Comparison of ENCODE assay signal across 11 cellular contexts in the genomic region with DNA sequence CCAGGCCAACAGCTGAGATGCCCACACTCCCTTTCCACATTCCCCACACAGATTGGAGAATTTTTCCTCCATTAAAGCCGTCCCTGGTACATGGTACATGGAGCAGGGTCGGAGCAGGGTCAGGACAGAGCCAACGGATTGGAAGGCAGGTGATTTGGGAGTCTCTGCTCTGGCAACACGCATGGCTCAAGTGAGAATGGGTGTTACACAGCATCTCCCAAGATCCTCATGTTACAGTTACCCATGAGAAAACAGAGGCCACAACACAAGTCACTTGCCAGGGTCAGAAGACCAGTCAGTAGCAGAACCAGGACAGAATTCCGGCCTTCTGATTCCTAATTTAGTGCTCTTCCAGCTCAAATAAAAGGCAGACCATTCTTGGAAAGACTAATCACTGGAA. TPM values are rescaled to one million over a fixed set of nuclear protein-coding genes. Genes with fewer than 3 reads are reported as not detected.
DNase-seq lines count a peak whose midpoint lies in the region; ATAC-seq and TF ChIP-seq lines count a peak whose summit lies in the region.
"Had no signal": no experiment of that assay in that cellular context is flagged by ENCODE, and none has a peak within 500 bp of the region (broad histone marks: within the 10 kb centered on the region; RNA-seq: fewer than 3 reads in every experiment).

No MANE protein-coding gene starts in this region.

- no peaks in the 10 kb centered on the region for H3K27me3 ChIP-seq in upper lobe of left lung

- DNase-seq in amniotic epithelial cell (ENCODE audit: low read depth) (peak; percentile 21), fibroblast of the aortic adventitia (ENCODE audit: low read depth) (peak; percentile 51), osteocyte (ENCODE audit: extremely low spot score, unreplicated experiment) (no peak), upper lobe of left lung (no peak), activated gamma-delta T cell treated with Interleukin-2 at 50 U/mL for 16 hours (no peak), G401 (ENCODE audit: low spot score) (no peak), NCI-H526 treated with DMSO at 0.1 percent for 48 hours (lab: John Stamatoyannopoulos, UW) (no peak)
- DNase-seq: Calu3, mesendoderm, PC-9, retina had no signal

- peaks cover 0 to 19% (median 13%) of the 10 kb centered on the region in 4 donors for H3K36me3 ChIP-seq in upper lobe of left lung

- peaks cover 7% of the 10 kb centered on the region for H3K36me3 Mint-ChIP-seq in osteocyte (ENCODE audit: unreplicated experiment)

- H3K4me3 ChIP-seq in fibroblast of the aortic adventitia (ENCODE audit: low read depth, low read length) (no peak overlapping the region), upper lobe of left lung (no peak overlapping the region)
- H3K4me3 ChIP-seq: PC-9 had no signal

- H3K9me3 Mint-ChIP-seq in osteocyte (ENCODE audit: unreplicated experiment): no peaks in the 10 kb centered on the region

- no peak for TF ChIP-seq POLR2A in upper lobe of left lung (IDR thresholded peaks at IDR 0.05)

- peaks cover 24% of the 10 kb centered on the region for H3K4me1 Mint-ChIP-seq in osteocyte (ENCODE audit: unreplicated experiment)

- H3K4me1 ChIP-seq in upper lobe of left lung: no peaks in the 10 kb centered on the region

- peak; percentile 21 to 34 for ATAC-seq in upper lobe of left lung (ENCODE audit: low FRiP score in 2 of 2)

- peak overlapping the region in 3 of 4 donors; percentile 55 to 70 (median 66) for H3K27ac ChIP-seq in upper lobe of left lung
- H3K27ac ChIP-seq: PC-9 had no signal

- H3K9me3 ChIP-seq in upper lobe of left lung: no peaks in the 10 kb centered on the region

- TF ChIP-seq CTCF in fibroblast of the aortic adventitia (IDR thresholded peaks at IDR 0.05; ENCODE audit: insufficient read depth, low read length): no peak
- no peak for TF ChIP-seq CTCF in osteocyte (IDR thresholded peaks at IDR 0.05)
- TF ChIP-seq CTCF in upper lobe of left lung (IDR thresholded peaks at IDR 0.05): no peak

- 81 to 93% methylated on average over 5 of the region's 5 CpGs for WGBS in upper lobe of left lung, 2 donors

- H3K27ac Mint-ChIP-seq in osteocyte (ENCODE audit: unreplicated experiment): peak overlapping the region; percentile 92

- no peak for TF ChIP-seq EP300 in upper lobe of left lung (IDR thresholded peaks at IDR 0.05)

- in situ Hi-C loops in G401 (cut with HindIII; ENCODE audit: low sequenced_read_pairs): no loop called here

- no peak overlapping the region for H3K4me3 Mint-ChIP-seq in osteocyte (ENCODE audit: unreplicated experiment)

- H3K27me3 Mint-ChIP-seq in osteocyte (ENCODE audit: unreplicated experiment): no peaks in the 10 kb centered on the region

RNA-seq across cellular contexts. Expression of a gene that starts 7.7 kb away (rescaled TPM):
- not detected in 2 replicates for total RNA-seq in fibroblast of the aortic adventitia (ENCODE audit: low replicate concordance)
- total RNA-seq in osteocyte: 0.19 TPM in 1 of 2 replicates, not detected in the other
- total RNA-seq in upper lobe of left lung: under 1 TPM in 2 of 6 donors, not detected in 4; 0.37 to 0.40 TPM
- not detected in 2 replicates for total RNA-seq in G401 (2014; rRNA removed; shearing (Covaris generic))
- total RNA-seq: Calu3, PC-9 had no signal

RNA-seq across cellular contexts. Expression of a gene that starts 10.5 kb away (rescaled TPM):
- total RNA-seq in fibroblast of the aortic adventitia (ENCODE audit: low replicate concordance) (9.3 and 18.7 TPM in 2 replicates), osteocyte (11.2 and 14.5 TPM in 2 replicates), upper lobe of left lung (10 to 100 TPM in 3 of 6 donors, 1 to 10 TPM in 3; 5.3 to 17.2 (median 10.5) TPM)
- 9.2 and 12.7 TPM in 2 replicates for total RNA-seq in G401 (2014; rRNA removed; shearing (Covaris generic))

RNA-seq across cellular contexts. Expression of a gene that starts 10.9 kb away (rescaled TPM):
- total RNA-seq in fibroblast of the aortic adventitia (ENCODE audit: low replicate concordance) (52.3 and 65.2 TPM in 2 replicates), osteocyte (97.2 and 98.1 TPM in 2 replicates), upper lobe of left lung (10 to 100 TPM; 33.8 to 81.8 (median 50.7) TPM)
- 4.1 and 4.9 TPM in 2 replicates for total RNA-seq in G401 (2014; rRNA removed; shearing (Covaris generic))

Comparison
In these comparisons a context has a peak if more than half of its experiments do, and no peak if none do; other contexts are left out.
1. DNase-seq: peak in amniotic epithelial cell (single experiment) and fibroblast of the aortic adventitia (single experiment); none in osteocyte (single experiment), upper lobe of left lung (0 of 2), activated gamma-delta T cell treated with Interleukin-2 at 50 U/mL for 16 hours (single experiment), G401 (single experiment) and NCI-H526 treated with DMSO at 0.1 percent for 48 hours (single experiment).